Comparison of ENCODE assay signal across 10 cellular contexts in the genomic region with DNA sequence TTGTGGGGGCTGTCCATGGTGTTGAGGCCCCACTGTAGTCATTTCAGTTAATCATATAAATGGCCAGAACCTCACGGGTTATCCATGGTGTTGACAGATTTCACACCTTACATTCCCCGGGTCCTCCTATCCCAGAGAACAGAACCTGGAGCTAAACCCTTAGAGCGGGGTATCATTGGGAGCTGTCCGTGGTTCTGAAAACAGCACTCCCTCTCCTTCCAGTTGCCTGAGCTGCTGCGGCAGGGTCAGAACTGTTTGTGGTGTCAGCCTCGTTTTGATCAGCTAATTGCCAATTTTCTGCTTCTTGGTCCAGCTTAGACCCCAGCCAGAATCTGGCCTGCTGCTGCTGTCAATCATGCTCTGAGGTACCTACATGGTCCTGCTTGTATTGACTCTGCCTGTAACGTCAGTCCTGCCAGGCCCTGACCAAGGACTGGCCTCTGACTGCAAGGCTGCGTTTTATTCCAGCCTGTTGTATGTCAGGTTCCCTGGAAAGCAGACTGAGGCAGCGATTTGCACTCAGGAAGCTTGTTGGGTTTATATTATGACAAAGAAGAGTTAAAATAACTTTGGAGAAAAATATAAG. TPM values are rescaled to one million over a fixed set of nuclear protein-coding genes. Genes with fewer than 3 reads are reported as not detected.
A peak's percentile ranks its signal among the peaks of the same experiment; 100 is the strongest.
DNase-seq lines count a peak whose midpoint lies in the region; ATAC-seq and TF ChIP-seq lines count a peak whose summit lies in the region.
"Had no signal": no experiment of that assay in that cellular context is flagged by ENCODE, and none has a peak within 500 bp of the region (broad histone marks: within the 10 kb centered on the region; RNA-seq: fewer than 3 reads in every experiment).

No MANE protein-coding gene starts in this region.

- DNase-seq in EL (peak; percentile 26), Karpas-422 (peak; percentile 71), astrocyte of the cerebellum (ENCODE audit: low read depth) (peak; percentile 20), right lobe of liver (no peak), NCI-H748 (lab: John Stamatoyannopoulos, UW; ENCODE audit: unreplicated experiment) (no peak), gastrocnemius medialis (no peak), DMS114 treated with DMSO at 0.1 percent for 48 hours (lab: John Stamatoyannopoulos, UW; ENCODE audit: unreplicated experiment) (no peak), uterus (no peak)
- DNase-seq: SHP77 treated with DMSO at 0.1 percent for 48 hours had no signal

- no peak overlapping the region for H2AFZ ChIP-seq in Karpas-422 (ENCODE audit: low read length)

- in situ Hi-C loops in astrocyte of the cerebellum (cut with HindIII; ENCODE audit: low sequenced_read_pairs) (loop anchor here (10.0 kb wide), 1 partner anchor 124 kb away; no protein-coding TSS in a partner anchor), gastrocnemius medialis (cut with MboI; ENCODE audit: low sequenced_read_pairs in 4 of 4) (no loop called here)

- TF ChIP-seq CTCF in astrocyte of the cerebellum (IDR thresholded peaks at IDR 0.05; ENCODE audit: low read depth, low read length, missing control alignments) = no peak
- TF ChIP-seq CTCF in right lobe of liver (IDR thresholded peaks at IDR 0.05) = no peak
- TF ChIP-seq CTCF in gastrocnemius medialis (IDR thresholded peaks at IDR 0.05 in 4 of 5, conservative IDR thresholded peaks at IDR 0.05 in 1 of 5) = no peak
- TF ChIP-seq CTCF in uterus (IDR thresholded peaks at IDR 0.05) = no peak

- WGBS in right lobe of liver (ENCODE audit: insufficient coverage, low coverage, low lambda C conversion rate, missing lambda C conversion rate) = 15% methylated on average over 9 of the region's 9 CpGs

- no peak overlapping the region for H3K4me3 ChIP-seq in Karpas-422 (ENCODE audit: low read length)
- H3K4me3 ChIP-seq in astrocyte of the cerebellum (ENCODE audit: low read depth, low read length) = no peak overlapping the region
- H3K4me3 ChIP-seq in right lobe of liver = no peak overlapping the region
- H3K4me3 ChIP-seq in gastrocnemius medialis = no peak overlapping the region
- no peak overlapping the region for H3K4me3 ChIP-seq in uterus

- H3K4me2 ChIP-seq in Karpas-422 (ENCODE audit: low read depth, low read length, poor library complexity, severe bottlenecking) = no peak overlapping the region

- peak; percentile 27 to 69 (median 48) for ATAC-seq in right lobe of liver
- no peak for ATAC-seq in gastrocnemius medialis
- ATAC-seq: effector memory CD8-positive, alpha-beta T cell had no signal

- TF ChIP-seq POLR2A in right lobe of liver (IDR thresholded peaks at IDR 0.05) (no peak), gastrocnemius medialis (IDR thresholded peaks at IDR 0.05) (no peak), uterus (IDR thresholded peaks at IDR 0.05) (no peak)

- no peaks in the 10 kb centered on the region for H3K4me1 ChIP-seq in Karpas-422 (ENCODE audit: low read length)
- H3K4me1 ChIP-seq in right lobe of liver = no peaks in the 10 kb centered on the region
- H3K4me1 ChIP-seq in gastrocnemius medialis = no peaks in the 10 kb centered on the region
- no peaks in the 10 kb centered on the region for H3K4me1 ChIP-seq in uterus

- H3K9ac ChIP-seq in Karpas-422 (ENCODE audit: low read length) = no peak overlapping the region

- H3K9me2 ChIP-seq in Karpas-422 (replicated peaks; ENCODE audit: insufficient read depth, low read length) = no peaks in the 10 kb centered on the region

- no peaks in the 10 kb centered on the region for H4K20me1 ChIP-seq in Karpas-422 (ENCODE audit: insufficient read depth, low read depth, low read length)

- no peaks in the 10 kb centered on the region for H3K79me2 ChIP-seq in Karpas-422 (ENCODE audit: low read length)

- H3K9me3 ChIP-seq in Karpas-422 (ENCODE audit: low read length) (no peaks in the 10 kb centered on the region), right lobe of liver (no peaks in the 10 kb centered on the region), gastrocnemius medialis (no peaks in the 10 kb centered on the region), uterus (no peaks in the 10 kb centered on the region)

- H3K27me3 ChIP-seq in Karpas-422 (ENCODE audit: low read length) = no peaks in the 10 kb centered on the region
- H3K27me3 ChIP-seq in right lobe of liver = no peaks in the 10 kb centered on the region
- no peaks in the 10 kb centered on the region for H3K27me3 ChIP-seq in gastrocnemius medialis
- no peaks in the 10 kb centered on the region for H3K27me3 ChIP-seq in uterus

- H3K36me3 ChIP-seq in Karpas-422 (ENCODE audit: insufficient read depth, low read length) (no peaks in the 10 kb centered on the region), right lobe of liver (no peaks in the 10 kb centered on the region), gastrocnemius medialis (no peaks in the 10 kb centered on the region), uterus (no peaks in the 10 kb centered on the region)

- H3K27ac ChIP-seq in Karpas-422 (ENCODE audit: low read length) (no peak overlapping the region), right lobe of liver (no peak overlapping the region), gastrocnemius medialis (no peak overlapping the region), uterus (no peak overlapping the region)

- intact Hi-C loops in right lobe of liver (cut with DNase I) = no loop called here
- intact Hi-C loops in gastrocnemius medialis (cut with DNase I; ENCODE audit: low total_unique reads) = no loop called here
- intact Hi-C loops in uterus (cut with DNase I; ENCODE audit: low total_unique reads) = no loop called here

RNA-seq across cellular contexts. Expression of a gene that starts 55.8 kb away (rescaled TPM):
- not detected in 2 replicates for total RNA-seq in Karpas-422 (2014; rRNA removed; shearing (Covaris generic); ENCODE audit: low replicate concordance)
- 10 to 100 TPM in 4 of 6 experiments, 1 to 10 TPM in 2; 5.0 to 27.0 (median 11.5) TPM for total RNA-seq in right lobe of liver
- total RNA-seq in gastrocnemius medialis = 10 to 100 TPM in 1 of 4 donors, 1 to 10 TPM in 3; 1.9 to 14.8 (median 5.8) TPM
- total RNA-seq in uterus = 100 to 1,000 TPM in 1 of 4 donors, 10 to 100 TPM in 3; 23.8 to 149 (median 51.8) TPM

Comparison
In these comparisons a context has a peak if more than half of its experiments do, and no peak if none do; other contexts are left out.
1. DNase-seq: peak in EL (single experiment), Karpas-422 (single experiment) and astrocyte of the cerebellum (single experiment); none in right lobe of liver (0 of 3), NCI-H748 (single experiment), gastrocnemius medialis (0 of 2), DMS114 treated with DMSO at 0.1 percent for 48 hours (single experiment) and uterus (0 of 2).
2. ATAC-seq: peak in right lobe of liver (4 of 4); none in gastrocnemius medialis (0 of 2).